ENCODE assay signal across 23 cellular contexts in the genomic region with DNA sequence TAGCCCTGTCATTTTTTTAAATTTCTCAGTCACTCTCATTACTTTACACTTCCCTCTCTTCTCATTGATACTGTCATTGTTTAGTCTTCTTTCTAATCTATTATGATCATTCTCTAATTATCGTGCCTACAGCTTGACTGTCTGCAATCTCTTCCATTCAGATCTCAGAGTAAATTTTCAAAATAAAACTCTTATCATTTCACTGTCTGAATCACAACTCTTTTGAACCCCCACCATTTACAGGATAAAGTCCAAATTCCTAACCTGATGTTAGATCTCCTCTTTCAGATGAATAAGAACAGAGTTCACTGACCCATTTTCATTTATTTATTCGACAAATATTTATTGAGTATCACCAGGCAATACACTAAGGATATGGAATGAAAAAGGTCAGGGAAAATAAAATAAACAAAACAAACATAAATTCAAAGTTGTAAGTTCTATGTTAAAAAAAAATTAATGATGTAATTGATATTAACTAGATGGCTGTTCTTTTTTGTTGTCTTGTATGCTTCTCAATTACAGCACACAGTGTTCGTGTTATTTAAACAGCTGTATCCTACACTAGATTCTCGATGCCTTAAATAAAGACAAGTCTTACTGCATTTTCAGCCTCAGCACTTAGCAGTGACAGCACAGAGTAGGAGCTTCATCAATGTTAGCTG.
DNase-seq lines count a peak whose midpoint lies in the region; ATAC-seq, FAIRE-seq and TF ChIP-seq lines count a peak whose summit lies in the region.
"Had no signal": no experiment of that assay in that cellular context is flagged by ENCODE, and none has a peak within 500 bp of the region (broad histone marks: within the 10 kb centered on the region; RNA-seq: fewer than 3 reads in every experiment).

No MANE protein-coding gene starts in this region.

- peak; percentile 20 for FAIRE-seq in HTR-8/SVneo (lab: Jason Lieb, UNC)
- FAIRE-seq: A204.1, GM12878, GM19239, H54 had no signal

- intact Hi-C loops in right lobe of liver (cut with DNase I): no loop called here

- peak; percentile 80 for ATAC-seq in left lobe of liver
- peak; percentile 70 to 94 (median 86) for ATAC-seq in right lobe of liver
- ATAC-seq in foreskin keratinocyte: no peak
- ATAC-seq: GM12878 had no signal

- no peak overlapping the region for H3K27ac Mint-ChIP-seq in endothelial cell (ENCODE audit: unreplicated experiment)
- H3K27ac Mint-ChIP-seq: CD14-positive monocyte; CD4-positive, alpha-beta T cell; CD8-positive, alpha-beta memory T cell had no signal

- H3K27me3 ChIP-seq in right lobe of liver (no peaks in the 10 kb centered on the region), foreskin keratinocyte (no peaks in the 10 kb centered on the region)
- H3K27me3 ChIP-seq: BE2C; BLaER1 treated with 17β-estradiol and CSF1 and Interleukin-3, amounts not matched to agents 10 nM and 100 nM had no signal

- 29% methylated on average over 4 of the region's 4 CpGs for WGBS in right lobe of liver (ENCODE audit: insufficient coverage, low coverage, low lambda C conversion rate, missing lambda C conversion rate)

- H3K4me1 ChIP-seq in right lobe of liver (peaks cover 0 to 7% (median 0%) of the 10 kb centered on the region in 4 donors), foreskin keratinocyte (no peaks in the 10 kb centered on the region)
- H3K4me1 ChIP-seq: BE2C; BLaER1 treated with 17β-estradiol and CSF1 and Interleukin-3, amounts not matched to agents 10 nM and 100 nM; HAP-1 had no signal

- no peaks in the 10 kb centered on the region for H3K36me3 ChIP-seq in right lobe of liver
- H3K36me3 ChIP-seq: BE2C; BLaER1 treated with 17β-estradiol and CSF1 and Interleukin-3, amounts not matched to agents 10 nM and 100 nM; HAP-1 had no signal

- TF ChIP-seq CTCF in right lobe of liver (IDR thresholded peaks at IDR 0.05) (no peak), foreskin keratinocyte (conservative IDR thresholded peaks at IDR 0.05) (no peak), endothelial cell (IDR thresholded peaks at IDR 0.05; ENCODE audit: unreplicated experiment) (no peak)

- no peak overlapping the region for H3K4me3 ChIP-seq in right lobe of liver
- H3K4me3 ChIP-seq: BLaER1 treated with 17β-estradiol and CSF1 and Interleukin-3, amounts not matched to agents 10 nM and 100 nM; GM12878; HAP-1 had no signal

- peak overlapping the region in 2 of 3 donors; percentile 16 to 31 for H3K27ac ChIP-seq in right lobe of liver
- no peak overlapping the region for H3K27ac ChIP-seq in foreskin keratinocyte
- H3K27ac ChIP-seq: BLaER1 treated with 17β-estradiol and CSF1 and Interleukin-3, amounts not matched to agents 10 nM and 100 nM had no signal

- no peak for DNase-seq in HTR-8/SVneo (ENCODE audit: insufficient read length, low spot score)
- no peak for DNase-seq in left lobe of liver (ENCODE audit: low spot score)
- DNase-seq in right lobe of liver: no peak
- no peak for DNase-seq in foreskin keratinocyte
- no peak for DNase-seq in endothelial cell (ENCODE audit: low spot score)
- no peak for DNase-seq in inferior parietal cortex (ENCODE audit: extremely low spot score)
- DNase-seq: ACHN; AML-193; BE2C; CD4-positive, alpha-beta T cell; CD8-positive, alpha-beta memory T cell; DMS 273 treated with DMSO at 0.1 percent for 48 hours; DMS79; EL; GDM1; GOT3 had no signal

- no peak overlapping the region for H3K4me3 Mint-ChIP-seq in endothelial cell (ENCODE audit: unreplicated experiment)
- H3K4me3 Mint-ChIP-seq: CD14-positive monocyte; CD4-positive, alpha-beta T cell; CD8-positive, alpha-beta memory T cell had no signal

- H3K9me3 ChIP-seq in right lobe of liver: no peaks in the 10 kb centered on the region
- H3K9me3 ChIP-seq: BE2C; BLaER1 treated with 17β-estradiol and CSF1 and Interleukin-3, amounts not matched to agents 10 nM and 100 nM; HAP-1 had no signal

- H3K9me3 Mint-ChIP-seq in endothelial cell (ENCODE audit: unreplicated experiment): no peaks in the 10 kb centered on the region
- H3K9me3 Mint-ChIP-seq: CD4-positive, alpha-beta T cell; CD8-positive, alpha-beta memory T cell had no signal

- peaks cover 3% of the 10 kb centered on the region for H3K27me3 Mint-ChIP-seq in endothelial cell (ENCODE audit: unreplicated experiment)
- H3K27me3 Mint-ChIP-seq: CD8-positive, alpha-beta memory T cell had no signal

- no peak for TF ChIP-seq POLR2A in right lobe of liver (IDR thresholded peaks at IDR 0.05)

- no peaks in the 10 kb centered on the region for H3K36me3 Mint-ChIP-seq in endothelial cell (ENCODE audit: low read depth, unreplicated experiment)
- H3K36me3 Mint-ChIP-seq: CD14-positive monocyte; CD8-positive, alpha-beta memory T cell had no signal

- peaks cover 3% of the 10 kb centered on the region for H3K4me1 Mint-ChIP-seq in endothelial cell (ENCODE audit: unreplicated experiment)
- H3K4me1 Mint-ChIP-seq: CD14-positive monocyte; CD8-positive, alpha-beta memory T cell had no signal
